22 cellular contexts compared by ENCODE assay signal in genomic region chr6:169779896-169780295, GRCh38.
"Had no signal": no experiment of that assay in that cellular context is flagged by ENCODE, and none has a peak within 500 bp of the region (broad histone marks: within the 10 kb centered on the region; RNA-seq: fewer than 3 reads in every experiment).

No MANE protein-coding gene starts in this region.

- H3K79me2 ChIP-seq: hepatocyte, parathyroid adenoma had no signal

- H3K4me3 ChIP-seq: gastroesophageal sphincter, heart left ventricle, hepatocyte, lung, sigmoid colon, stomach, tibial artery had no signal

- H3K4me1 ChIP-seq: foreskin keratinocyte, gastroesophageal sphincter, heart left ventricle, parathyroid adenoma, sigmoid colon, stomach, tibial artery had no signal

- H3K9me3 ChIP-seq: gastroesophageal sphincter, heart left ventricle, neutrophil, sigmoid colon, stomach, tibial artery had no signal

- ATAC-seq: esophagus mucosa; foreskin keratinocyte; gastroesophageal sphincter; heart left ventricle; natural killer cell; stimulated activated effector memory CD8-positive, alpha-beta T cell treated with anti-CD3 and anti-CD28 coated beads, Interleukin-12 subunit alpha, Interleukin-12 subunit beta, amount 100 ng/mL, for 72 hours had no signal

- H2AFZ ChIP-seq: hepatocyte, parathyroid adenoma had no signal

- H3K27me3 ChIP-seq: foreskin keratinocyte, gastroesophageal sphincter, heart left ventricle, hepatocyte, neutrophil, sigmoid colon, stomach, tibial artery had no signal

- H3K9ac ChIP-seq: parathyroid adenoma had no signal

- FAIRE-seq: keratinocyte, urothelium cell line had no signal

- H3K4me2 ChIP-seq: hepatocyte had no signal

- H3K27ac ChIP-seq: epithelial cell of prostate, foreskin keratinocyte, gastroesophageal sphincter, heart left ventricle, hepatocyte, neutrophil, parathyroid adenoma, sigmoid colon, stomach, tibial artery had no signal

- DNase-seq: cerebellar nuclear complex; effector CD8-positive, alpha-beta T cell; endodermal cell; foreskin keratinocyte; heart left ventricle; natural killer cell; sigmoid colon; stimulated activated CD4-positive, alpha-beta T cell treated with anti-CD3 and anti-CD28 coated beads, Interleukin-2, amount 100 ng/mL, for 24 hours; stimulated activated CD4-positive, alpha-beta T cell treated with anti-CD3 and anti-CD28 coated beads, Interleukin-4, amount 100 ng/mL, for 24 hours; stimulated activated naive CD4-positive, alpha-beta T cell treated with Interleukin-2 at 50 U/mL for 16 hours; stomach had no signal
